ENCODE assay signal across 11 cellular contexts in the genomic region with DNA sequence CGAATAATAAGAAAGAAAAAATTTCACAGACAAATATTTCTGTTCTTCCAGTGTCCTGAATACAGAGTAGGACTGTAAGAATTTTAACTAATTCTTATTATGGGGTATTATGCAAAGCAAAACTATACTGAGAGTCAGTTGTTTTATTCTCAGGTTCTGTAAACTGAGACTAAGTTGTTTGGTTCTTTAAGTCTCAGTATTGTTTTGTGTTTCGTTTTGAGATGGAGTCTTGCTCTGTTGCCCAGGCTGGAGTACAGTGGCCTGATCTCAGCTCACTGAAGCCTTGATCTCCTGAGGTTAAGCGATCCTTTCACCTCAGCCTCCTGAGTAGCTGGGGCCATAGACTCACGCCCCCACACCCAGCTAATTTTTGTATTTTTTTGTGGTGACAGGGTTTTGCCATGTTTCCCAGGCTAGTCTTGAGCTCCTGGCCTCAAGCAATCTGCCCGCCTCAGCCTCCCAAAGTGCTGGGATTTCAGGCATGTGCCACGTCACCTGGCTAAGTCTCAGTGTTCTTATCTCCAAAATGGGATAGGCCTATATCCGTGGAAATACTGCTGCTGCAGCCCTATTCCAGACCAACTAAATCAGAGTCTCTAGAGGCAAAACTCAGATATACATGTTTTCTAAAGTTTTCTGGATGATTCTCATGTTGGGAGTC.
DNase-seq lines count a peak whose midpoint lies in the region; ATAC-seq lines count a peak whose summit lies in the region.
"Had no signal": no experiment of that assay in that cellular context is flagged by ENCODE, and none has a peak within 500 bp of the region (broad histone marks: within the 10 kb centered on the region; RNA-seq: fewer than 3 reads in every experiment).

No MANE protein-coding gene starts in this region.

- POLR2A ChIA-PET in naive thymus-derived CD8-positive, alpha-beta T cell (lab: Charles Lee) = no interaction called here

- no peak for DNase-seq in cortex of kidney (lab: John Stamatoyannopoulos, UW)
- DNase-seq in naive thymus-derived CD8-positive, alpha-beta T cell = no peak
- no peak for DNase-seq in RPMI8226
- no peak for DNase-seq in SK-N-DZ (ENCODE audit: low spot score)
- DNase-seq: NCI-H2029, T1000 had no signal

- no peak overlapping the region for H3K4me3 Mint-ChIP-seq in naive thymus-derived CD8-positive, alpha-beta T cell
- H3K4me3 Mint-ChIP-seq: IgD-negative memory B cell had no signal

- H3K36me3 Mint-ChIP-seq in naive thymus-derived CD8-positive, alpha-beta T cell = peaks cover 0 to 9% (median 0%) of the 10 kb centered on the region in 3 donors

- ATAC-seq in GM18498 (IDR thresholded peaks at IDR 0.05; ENCODE audit: unreplicated experiment) (peak; percentile 79), GM19452 (IDR thresholded peaks at IDR 0.05; ENCODE audit: unreplicated experiment) (peak; percentile 92), HG02798 (IDR thresholded peaks at IDR 0.05; ENCODE audit: poor library complexity, unreplicated experiment) (peak; percentile 96), HG03457 (IDR thresholded peaks at IDR 0.05; ENCODE audit: unreplicated experiment) (peak; percentile 95)
- ATAC-seq in naive thymus-derived CD8-positive, alpha-beta T cell = no peak

- H3K9me3 Mint-ChIP-seq in naive thymus-derived CD8-positive, alpha-beta T cell = no peaks in the 10 kb centered on the region
- H3K9me3 Mint-ChIP-seq: IgD-negative memory B cell had no signal

- peak overlapping the region in 1 of 10 donors; percentile 27 for H3K27ac Mint-ChIP-seq in naive thymus-derived CD8-positive, alpha-beta T cell

- H3K4me1 Mint-ChIP-seq in naive thymus-derived CD8-positive, alpha-beta T cell = peaks cover 0 to 8% (median 0%) of the 10 kb centered on the region in 4 donors

- H3K27me3 Mint-ChIP-seq in naive thymus-derived CD8-positive, alpha-beta T cell = no peaks in the 10 kb centered on the region
- H3K27me3 Mint-ChIP-seq: IgD-negative memory B cell had no signal

Comparison
In these comparisons a context has a peak if more than half of its experiments do, and no peak if none do; other contexts are left out.
1. ATAC-seq: peak in GM18498 (single experiment), GM19452 (single experiment), HG02798 (single experiment) and HG03457 (single experiment); none in naive thymus-derived CD8-positive, alpha-beta T cell (0 of 2).